ENCODE assay signal across 1 cellular context in genomic region chr6:31179042-31179386, GRCh38.
TF ChIP-seq lines count a peak whose summit lies in the region.

No MANE protein-coding gene starts in this region.

TF ChIP-seq in IMR-90, 13 proteins besides CTCF, POLR2A, EP300 and RAD21:
- TF ChIP-seq USF2 (IDR thresholded peaks at IDR 0.05; ENCODE audit: low read depth, low read length) (no peak), RCOR1 (IDR thresholded peaks at IDR 0.05; ENCODE audit: insufficient replicate concordance, low read length) (no peak), MXI1 (IDR thresholded peaks at IDR 0.05; ENCODE audit: borderline replicate concordance, low read depth, low read length) (no peak), ELK1 (IDR thresholded peaks at IDR 0.05; ENCODE audit: borderline replicate concordance, low read depth, low read length) (no peak), SMC3 (IDR thresholded peaks at IDR 0.05; ENCODE audit: low read depth, low read length) (no peak), CHD1 (IDR thresholded peaks at IDR 0.05; ENCODE audit: low read depth, low read length) (no peak), RFX5 (IDR thresholded peaks at IDR 0.05; ENCODE audit: low read depth, low read length) (no peak), NFE2L2 (IDR thresholded peaks at IDR 0.05; ENCODE audit: low read depth, low read length) (no peak), MAFK (IDR thresholded peaks at IDR 0.05; ENCODE audit: low read depth, low read length) (no peak), CEBPB (IDR thresholded peaks at IDR 0.05; ENCODE audit: low read depth, low read length) (no peak)
